In genomic region chr2:86556508-86556907, GRCh38 we compare ENCODE assay signal across 28 cellular contexts. TPM values are rescaled to one million over a fixed set of nuclear protein-coding genes. Genes with fewer than 3 reads are reported as not detected.
DNase-seq lines count a peak whose midpoint lies in the region; ATAC-seq and TF ChIP-seq lines count a peak whose summit lies in the region.
"Had no signal": no experiment of that assay in that cellular context is flagged by ENCODE, and none has a peak within 500 bp of the region (broad histone marks: within the 10 kb centered on the region; RNA-seq: fewer than 3 reads in every experiment).

No MANE protein-coding gene starts in this region.

- no peak for TF ChIP-seq EP300 in esophagus muscularis mucosa (IDR thresholded peaks at IDR 0.05)

- H3K79me1 ChIP-seq in trophoblast cell (ENCODE audit: low read length) (no peaks in the 10 kb centered on the region), neuronal stem cell (ENCODE audit: low read depth, low read length) (peaks cover 4% of the 10 kb centered on the region)

- H3K14ac ChIP-seq in trophoblast cell (ENCODE audit: low read length) (no peak overlapping the region), neuronal stem cell (ENCODE audit: low read length) (no peak overlapping the region)

- WGBS in esophagus muscularis mucosa = 56% methylated on average over 16 of the region's 16 CpGs
- WGBS in trophoblast cell (ENCODE audit: extremely low coverage, insufficient coverage, insufficient read length) = no CpG with 5 or more reads among the region's 16 CpGs
- no CpG with 5 or more reads among the region's 16 CpGs for WGBS in neuronal stem cell (ENCODE audit: extremely low coverage in 2 of 2, insufficient read length in 2 of 2, insufficient replicate concordance in 1 of 2), 2 donors

- DNase-seq in ELF-1 (ENCODE audit: low read depth, low spot score) (peak; percentile 16), NCI-H345 (lab: John Stamatoyannopoulos, UW) (peak; percentile 56), esophagus muscularis mucosa (ENCODE audit: extremely low spot score) (no peak), trophoblast cell (peak in 1 of 2 donors; percentile 30), neuronal stem cell (ENCODE audit: low spot score) (no peak)
- DNase-seq in stimulated activated CD4-positive, alpha-beta T cell treated with anti-CD3 and anti-CD28 coated beads, Interleukin-4, amount 100 ng/mL, for 1 hour = no peak
- DNase-seq: activated CD4-positive, alpha-beta T cell treated with anti-CD3 and anti-CD28 coated beads, Interleukin-2, amount 10 ng/mL, durations not matched to agents 24 days and 14 days; activated naive CD4-positive, alpha-beta T cell treated with anti-CD3 and anti-CD28 coated beads for 36 hours; activated T-cell treated with anti-CD3 and anti-CD28 coated beads, Interleukin-2, amount 50 U/mL, for 72 hours; Calu3; effector memory CD8-positive, alpha-beta T cell; esophagus squamous epithelium; Kasumi-1; kidney; NCI-H1048; NCI-H1694 treated with DMSO at 0.1 percent for 48 hours; retina; stimulated activated CD4-positive, alpha-beta T cell treated with anti-CD3 and anti-CD28 coated beads, Interleukin-12 subunit alpha, Interleukin-12 subunit beta, amount 100 ng/mL, for 4 hours; stimulated activated CD4-positive, alpha-beta T cell treated with anti-CD3 and anti-CD28 coated beads, Interleukin-4, amount 100 ng/mL, for 4 hours; stimulated activated naive CD4-positive, alpha-beta T cell; testis; uterus had no signal

- peaks cover 0 to 4% (median 0%) of the 10 kb centered on the region in 4 donors for H3K36me3 ChIP-seq in esophagus muscularis mucosa
- H3K36me3 ChIP-seq in trophoblast cell (ENCODE audit: control insufficient read depth in 1 of 2, insufficient read depth in 2 of 2, low read length in 2 of 2) = no peaks in the 10 kb centered on the region
- peaks cover 3 to 19% of the 10 kb centered on the region in 2 donors for H3K36me3 ChIP-seq in neuronal stem cell (replicated peaks in 1 of 2; ENCODE audit: control insufficient read depth in 2 of 2, insufficient read depth in 2 of 2, low read length in 2 of 2)
- H3K36me3 ChIP-seq: breast epithelium, esophagus squamous epithelium, HAP-1, uterus had no signal

- H4K8ac ChIP-seq in trophoblast cell (ENCODE audit: low read depth, low read length) (peak overlapping the region; percentile 57), neuronal stem cell (ENCODE audit: low read depth, low read length) (no peak overlapping the region)

- no peak overlapping the region for H3K4me2 ChIP-seq in trophoblast cell (ENCODE audit: low read length)
- H3K4me2 ChIP-seq in neuronal stem cell (ENCODE audit: insufficient read depth, low read length, poor library complexity, severe bottlenecking) = no peak overlapping the region

- H3K18ac ChIP-seq in trophoblast cell (ENCODE audit: low read length) (no peak overlapping the region), neuronal stem cell (ENCODE audit: low read length) (no peak overlapping the region)

- H3K27ac ChIP-seq in esophagus muscularis mucosa (replicated peaks in 1 of 4) = peak overlapping the region; percentile 58 to 79 (median 72)
- no peak overlapping the region for H3K27ac ChIP-seq in trophoblast cell (ENCODE audit: low read depth, low read length)
- H3K27ac ChIP-seq in neuronal stem cell (replicated peaks; ENCODE audit: low read length) = no peak overlapping the region
- H3K27ac ChIP-seq: BLaER1 treated with 17β-estradiol and CSF1 and Interleukin-3, amounts not matched to agents 10 nM and 100 nM; breast epithelium; coronary artery; esophagus squamous epithelium; SK-N-MC; testis; uterus had no signal

- H3K9ac ChIP-seq in trophoblast cell (ENCODE audit: low read length) = no peak overlapping the region
- no peak overlapping the region for H3K9ac ChIP-seq in neuronal stem cell (ENCODE audit: low read depth, low read length, poor library complexity)
- H3K9ac ChIP-seq: BLaER1 treated with 17β-estradiol and CSF1 and Interleukin-3, amounts not matched to agents 10 nM and 100 nM had no signal

- H3K23ac ChIP-seq in trophoblast cell (ENCODE audit: low read length) = no peak overlapping the region
- H3K23ac ChIP-seq in neuronal stem cell (ENCODE audit: low read depth, low read length, poor library complexity) = no peak overlapping the region

- no peak for TF ChIP-seq CTCF in esophagus muscularis mucosa (IDR thresholded peaks at IDR 0.05)

- H3K4ac ChIP-seq in trophoblast cell (ENCODE audit: low read depth, low read length) = no peak overlapping the region
- no peak overlapping the region for H3K4ac ChIP-seq in neuronal stem cell (ENCODE audit: low read length)

- H4K12ac ChIP-seq in trophoblast cell (ENCODE audit: low read depth, low read length) = peak overlapping the region; percentile 15

- no peak for ATAC-seq in activated CD4-positive, CD25-positive, alpha-beta regulatory T cell treated with anti-CD3 and anti-CD28 coated beads, Interleukin-2, amount 50 U/mL, for 24 hours
- ATAC-seq: activated T-cell treated with anti-CD3 and anti-CD28 coated beads, Interleukin-2, amount 50 U/mL, for 72 hours; effector memory CD8-positive, alpha-beta T cell had no signal

- H3K79me2 ChIP-seq in trophoblast cell (ENCODE audit: control insufficient read depth, insufficient read depth, low read length, poor library complexity) = no peaks in the 10 kb centered on the region

- H2BK12ac ChIP-seq in trophoblast cell (ENCODE audit: low read length) (no peak overlapping the region), neuronal stem cell (ENCODE audit: low read length) (no peak overlapping the region)

- no peak overlapping the region for H2BK5ac ChIP-seq in trophoblast cell (ENCODE audit: low read depth, low read length, poor library complexity)
- H2BK5ac ChIP-seq in neuronal stem cell (ENCODE audit: low read length) = no peak overlapping the region

- H2BK15ac ChIP-seq in neuronal stem cell (ENCODE audit: low read length) = no peak overlapping the region

- H3K9me3 ChIP-seq in esophagus muscularis mucosa = no peaks in the 10 kb centered on the region
- no peaks in the 10 kb centered on the region for H3K9me3 ChIP-seq in trophoblast cell (ENCODE audit: insufficient read depth, low read depth, low read length)
- peaks cover 0 to 14% of the 10 kb centered on the region in 2 donors for H3K9me3 ChIP-seq in neuronal stem cell (replicated peaks in 1 of 2; ENCODE audit: control insufficient read depth in 2 of 2, insufficient read depth in 1 of 2, low read depth in 1 of 2, low read length in 2 of 2)
- H3K9me3 ChIP-seq: breast epithelium, esophagus squamous epithelium, testis, uterus had no signal

- H3K4me1 ChIP-seq in esophagus muscularis mucosa = peaks cover 19 to 80% (median 64%) of the 10 kb centered on the region in 4 donors
- H3K4me1 ChIP-seq in trophoblast cell (ENCODE audit: control insufficient read depth in 1 of 2, insufficient read depth in 2 of 2, low read length in 2 of 2) = peaks cover 0 to 2% of the 10 kb centered on the region in 2 experiments
- no peaks in the 10 kb centered on the region for H3K4me1 ChIP-seq in neuronal stem cell (ENCODE audit: control insufficient read depth in 2 of 2, insufficient read depth in 1 of 2, low read depth in 1 of 2, low read length in 2 of 2)
- H3K4me1 ChIP-seq: breast epithelium, uterus had no signal

- no peak for TF ChIP-seq POLR2A in esophagus muscularis mucosa (IDR thresholded peaks at IDR 0.05; ENCODE audit: low read depth)

- H2AK5ac ChIP-seq in trophoblast cell (ENCODE audit: low read length) = no peak overlapping the region
- no peak overlapping the region for H2AK5ac ChIP-seq in neuronal stem cell (ENCODE audit: low read depth, low read length)

- intact Hi-C loops in esophagus muscularis mucosa (cut with DNase I) = no loop called here

- no peaks in the 10 kb centered on the region for H3K27me3 ChIP-seq in esophagus muscularis mucosa
- H3K27me3 ChIP-seq in trophoblast cell (ENCODE audit: insufficient read depth, low read length) = no peaks in the 10 kb centered on the region
- no peaks in the 10 kb centered on the region for H3K27me3 ChIP-seq in neuronal stem cell (ENCODE audit: control insufficient read depth in 3 of 3, insufficient read depth in 3 of 3, low read depth in 1 of 3, low read length in 3 of 3)
- H3K27me3 ChIP-seq: BLaER1 treated with 17β-estradiol and CSF1 and Interleukin-3, amounts not matched to agents 10 nM and 100 nM; breast epithelium; esophagus squamous epithelium; testis; uterus had no signal

- no peak overlapping the region for H2BK120ac ChIP-seq in trophoblast cell (ENCODE audit: insufficient read depth, low read length, poor library complexity)
- no peak overlapping the region for H2BK120ac ChIP-seq in neuronal stem cell (ENCODE audit: low read depth, low read length)

- no peak overlapping the region for H2AFZ ChIP-seq in trophoblast cell (ENCODE audit: insufficient read depth, low read length, poor library complexity)
- H2AFZ ChIP-seq in neuronal stem cell (ENCODE audit: low read length) = no peak overlapping the region

- H3K4me3 ChIP-seq in esophagus muscularis mucosa (peak overlapping the region; percentile 21 to 31 (median 28)), trophoblast cell (ENCODE audit: low read depth, low read length) (no peak overlapping the region), neuronal stem cell (ENCODE audit: low read length in 2 of 2) (no peak overlapping the region)
- H3K4me3 ChIP-seq: BLaER1 treated with 17β-estradiol and CSF1 and Interleukin-3, amounts not matched to agents 10 nM and 100 nM; breast epithelium; coronary artery; esophagus squamous epithelium; HAP-1; SK-N-MC; testis; uterus had no signal

- H4K91ac ChIP-seq in trophoblast cell (ENCODE audit: low read depth, low read length) = no peak overlapping the region
- H4K91ac ChIP-seq in neuronal stem cell (ENCODE audit: low read depth, low read length, poor library complexity) = no peak overlapping the region

RNA-seq across cellular contexts. Expression of gene CHMP3, which starts 6.7 kb away (rescaled TPM):
- total RNA-seq in esophagus muscularis mucosa = 100 to 1,000 TPM; 166 to 213 (median 185) TPM
- polyA plus RNA-seq in trophoblast cell (2013) = 48.8 and 50.5 TPM in 2 replicates
- 35.1 TPM for polyA plus RNA-seq in neuronal stem cell (2013, experiment 1 of 2)
- polyA plus RNA-seq in neuronal stem cell (2013, experiment 2 of 2) = 35.8 TPM

Comparison
In these comparisons a context has a peak if more than half of its experiments do, and no peak if none do; other contexts are left out.
1. DNase-seq: peak in ELF-1 (single experiment) and NCI-H345 (single experiment); none in esophagus muscularis mucosa (single experiment), neuronal stem cell (single experiment) and stimulated activated CD4-positive, alpha-beta T cell treated with anti-CD3 and anti-CD28 coated beads, Interleukin-4, amount 100 ng/mL, for 1 hour (single experiment).
2. H3K27ac ChIP-seq: peak in esophagus muscularis mucosa (4 of 4); none in trophoblast cell (single experiment) and neuronal stem cell (single experiment).
3. H3K4me3 ChIP-seq: peak in esophagus muscularis mucosa (4 of 4); none in trophoblast cell (single experiment) and neuronal stem cell (0 of 2).